Comparison of ENCODE assay signal across 8 cellular contexts in genomic region chr9:35910613-35911488, GRCh38. TPM values are rescaled to one million over a fixed set of nuclear protein-coding genes. Genes with fewer than 3 reads are reported as not detected.
DNase-seq lines count a peak whose midpoint lies in the region; ATAC-seq and TF ChIP-seq lines count a peak whose summit lies in the region.

No MANE protein-coding gene starts in this region.

- no peaks in the 10 kb centered on the region for H3K36me3 Mint-ChIP-seq in T-helper 17 cell (ENCODE audit: low read depth)

- peaks cover 7% of the 10 kb centered on the region for H3F3A ChIP-seq in Loucy (ENCODE audit: low read depth)

- peak overlapping the region; percentile 78 to 97 for H3K27ac ChIP-seq in mucosa of rectum (ENCODE audit: low read depth in 2 of 2, low read length in 2 of 2)

- H3K27me3 Mint-ChIP-seq in T-helper 17 cell: no peaks in the 10 kb centered on the region

- H3K9me3 ChIP-seq in Loucy (ENCODE audit: insufficient read depth, low read depth, low read length) (no peaks in the 10 kb centered on the region), T-helper 17 cell (ENCODE audit: control insufficient read depth, low read length, poor library complexity, severe bottlenecking) (no peaks in the 10 kb centered on the region), mucosa of rectum (ENCODE audit: control insufficient read depth in 2 of 2, low read length in 2 of 2) (no peaks in the 10 kb centered on the region)

- DNase-seq in EH (ENCODE audit: low read depth) (peak; percentile 61), T-helper 17 cell (no peak), choroid plexus epithelial cell (ENCODE audit: low read depth) (peak; percentile 82), GOT3 (lab: John Stamatoyannopoulos, UW) (no peak)

- H2AFZ ChIP-seq in Loucy (ENCODE audit: low read length): no peak overlapping the region

- TF ChIP-seq CTCF in Loucy (conservative IDR thresholded peaks at IDR 0.05; ENCODE audit: low read length): peak; percentile 68
- peak; percentile 79 for TF ChIP-seq CTCF in choroid plexus epithelial cell (conservative IDR thresholded peaks at IDR 0.05; ENCODE audit: low read depth, low read length)

- no peaks in the 10 kb centered on the region for H4K20me1 ChIP-seq in Loucy (ENCODE audit: insufficient read depth, low read length, poor library complexity, severe bottlenecking)

- H3K27ac Mint-ChIP-seq in T-helper 17 cell: peak overlapping the region; percentile 96

- H3K36me3 ChIP-seq in Loucy (ENCODE audit: insufficient read depth, low read length): no peaks in the 10 kb centered on the region
- H3K36me3 ChIP-seq in mucosa of rectum (ENCODE audit: control insufficient read depth in 2 of 2, insufficient read depth in 2 of 2, low read length in 2 of 2): no peaks in the 10 kb centered on the region

- H3K4me1 Mint-ChIP-seq in T-helper 17 cell: peaks cover 45% of the 10 kb centered on the region

- ATAC-seq in T-helper 17 cell: peak; percentile 82
- no peak for ATAC-seq in GM18867 (IDR thresholded peaks at IDR 0.05; ENCODE audit: unreplicated experiment)
- no peak for ATAC-seq in HG02759 (IDR thresholded peaks at IDR 0.05; ENCODE audit: unreplicated experiment)

- H3K79me2 ChIP-seq in Loucy (ENCODE audit: insufficient read depth, low read length): no peaks in the 10 kb centered on the region

- H3K27me3 ChIP-seq in Loucy (ENCODE audit: insufficient read depth, low read length, poor library complexity, severe bottlenecking) (no peaks in the 10 kb centered on the region), mucosa of rectum (ENCODE audit: control insufficient read depth in 2 of 2, insufficient read depth in 2 of 2, low read length in 2 of 2) (no peaks in the 10 kb centered on the region)

- H3K4me3 ChIP-seq in Loucy (ENCODE audit: low read length, poor library complexity, severe bottlenecking): peak overlapping the region; percentile 27
- H3K4me3 ChIP-seq in choroid plexus epithelial cell (ENCODE audit: low read depth, low read length): no peak overlapping the region
- H3K4me3 ChIP-seq in mucosa of rectum (ENCODE audit: low read length in 2 of 2): peak overlapping the region; percentile 20 to 26

- H3K9ac ChIP-seq in Loucy (ENCODE audit: low read depth, low read length, poor library complexity, severe bottlenecking): no peak overlapping the region
- H3K9ac ChIP-seq in mucosa of rectum (ENCODE audit: low read depth in 1 of 2, low read length in 2 of 2): peak overlapping the region; percentile 66 to 70

- peak overlapping the region; percentile 87 for H3K4me3 Mint-ChIP-seq in T-helper 17 cell

- peak overlapping the region; percentile 45 for H3K4me2 ChIP-seq in Loucy (ENCODE audit: low read depth, low read length, poor library complexity, severe bottlenecking)

- H3K9me2 ChIP-seq in Loucy (replicated peaks; ENCODE audit: low read depth, low read length): no peaks in the 10 kb centered on the region

- H3K4me1 ChIP-seq in Loucy (ENCODE audit: insufficient read depth, low read length, poor library complexity, severe bottlenecking) (peaks cover 20% of the 10 kb centered on the region), mucosa of rectum (ENCODE audit: control insufficient read depth in 2 of 2, insufficient read depth in 2 of 2, low read length in 2 of 2) (peaks cover 67 to 77% of the 10 kb centered on the region in 2 donors)

RNA-seq across cellular contexts. Expression of gene SPAAR, which starts 1.6 kb away (rescaled TPM):
- total RNA-seq in T-helper 17 cell: not detected

RNA-seq across cellular contexts. Expression of gene HRCT1, which starts 4.8 kb away (rescaled TPM):
- not detected for total RNA-seq in T-helper 17 cell

RNA-seq across cellular contexts. Expression of gene OR13J1, which starts 40.6 kb away (rescaled TPM):
- total RNA-seq in T-helper 17 cell: not detected

RNA-seq across cellular contexts. Expression of gene OR2S2, which starts 47.1 kb away (rescaled TPM):
- not detected for total RNA-seq in T-helper 17 cell

Comparison
In these comparisons a context has a peak if more than half of its experiments do, and no peak if none do; other contexts are left out.
1. DNase-seq: peak in EH (single experiment) and choroid plexus epithelial cell (single experiment); none in T-helper 17 cell (0 of 3) and GOT3 (single experiment).